In genomic region chr12:57887631-57888406, GRCh38 we compare ENCODE assay signal across 8 cellular contexts. TPM values are rescaled to one million over a fixed set of nuclear protein-coding genes. Genes with fewer than 3 reads are reported as not detected.
DNase-seq lines count a peak whose midpoint lies in the region; ATAC-seq and TF ChIP-seq lines count a peak whose summit lies in the region.

No MANE protein-coding gene starts in this region.

- H3K36me3 ChIP-seq in iPS-20b (ENCODE audit: insufficient read depth, low read depth, low read length) = no peaks in the 10 kb centered on the region
- no peaks in the 10 kb centered on the region for H3K36me3 ChIP-seq in thymus (ENCODE audit: control insufficient read depth, insufficient read depth)

- WGBS in thymus = 71% methylated on average over 10 of the region's 10 CpGs

- H3K27ac ChIP-seq in iPS-20b (ENCODE audit: low read length) (no peak overlapping the region), thymus (ENCODE audit: low read depth) (peak overlapping the region; percentile 66)

- DNase-seq in NCI-H146 (lab: John Stamatoyannopoulos, UW) (peak; percentile 68), NCI-H146 treated with DMSO at 0.1 percent for 48 hours (lab: John Stamatoyannopoulos, UW; ENCODE audit: unreplicated experiment) (no peak), WTC11 (ENCODE audit: low spot score) (peak; percentile 19), NCI-H1092 treated with DMSO at 0.1 percent for 48 hours (lab: John Stamatoyannopoulos, UW) (no peak)

- no peak for TF ChIP-seq CTCF in WTC11 (IDR thresholded peaks at IDR 0.05)

- POLR2A ChIA-PET in WTC11 (lab: Charles Lee) = interaction anchor here (0.6 to 2.9 kb wide), 6 partner anchors 9 to 54 kb away, joined by 3 to 11 read pairs (median 6); partner anchors contain the start of genes ATP23 and CTDSP2

- H3K4me1 Mint-ChIP-seq in WTC11 = peaks cover 24% of the 10 kb centered on the region

- H3K4me1 ChIP-seq in iPS-20b (ENCODE audit: insufficient read depth, low read length) = peaks cover 18% of the 10 kb centered on the region
- peaks cover 14% of the 10 kb centered on the region for H3K4me1 ChIP-seq in thymus (ENCODE audit: control insufficient read depth, insufficient read depth, low read length)

- peak overlapping the region; percentile 39; the same call in 1 of the 2 replicates for H3K9ac ChIP-seq in iPS-20b (ENCODE audit: low read depth, low read length)

- no peaks in the 10 kb centered on the region; the same call in none of the 2 replicates for H3K27me3 Mint-ChIP-seq in WTC11 (ENCODE audit: low read depth)

- H3K27ac Mint-ChIP-seq in WTC11 = no peak overlapping the region

- peak; percentile 62 for ATAC-seq in WTC11
- ATAC-seq in GM18498 (IDR thresholded peaks at IDR 0.05; ENCODE audit: unreplicated experiment) = no peak
- ATAC-seq in GM21526 (IDR thresholded peaks at IDR 0.05; ENCODE audit: low FRiP score, unreplicated experiment) = no peak

- no peak overlapping the region for H3K4me3 Mint-ChIP-seq in WTC11

- H3K9me3 Mint-ChIP-seq in WTC11 = peaks cover 4% of the 10 kb centered on the region; the same call in 1 of the 2 replicates

- CTCF ChIA-PET in WTC11 (lab: Charles Lee) = interaction anchor here (1.1 to 2.9 kb wide), 13 partner anchors 9 to 85 kb away, joined by 3 to 17 read pairs (median 7); no protein-coding TSS in a partner anchor

- H3K27me3 ChIP-seq in iPS-20b (ENCODE audit: insufficient read depth, low read length) = peaks cover 17% of the 10 kb centered on the region; the same call in 1 of the 2 replicates
- no peaks in the 10 kb centered on the region for H3K27me3 ChIP-seq in thymus (ENCODE audit: control insufficient read depth, insufficient read depth)

- H3K9me3 ChIP-seq in iPS-20b (ENCODE audit: insufficient read depth, low read depth, low read length) (0 out of 2 replicates have a peak, but pooled peaks cover 4% of the 10 kb centered on the region), thymus (ENCODE audit: control insufficient read depth) (no peaks in the 10 kb centered on the region)

- no peaks in the 10 kb centered on the region for H3K36me3 Mint-ChIP-seq in WTC11

- H3K4me3 ChIP-seq in iPS-20b (ENCODE audit: low read length) = peak overlapping the region; percentile 34; the same call in 1 of the 2 replicates
- H3K4me3 ChIP-seq in thymus (ENCODE audit: low read length) = no peak overlapping the region

TF ChIP-seq in WTC11, 78 proteins besides CTCF, POLR2A, EP300 and RAD21:
- TF ChIP-seq CBFB (CRISPR knock-in tag; IDR thresholded peaks at IDR 0.05; ENCODE audit: low read depth) (no peak), CREM (CRISPR knock-in tag; IDR thresholded peaks at IDR 0.05) (no peak), ZNF396 (CRISPR knock-in tag; IDR thresholded peaks at IDR 0.05; ENCODE audit: borderline replicate concordance) (no peak), ESRRA (CRISPR knock-in tag; IDR thresholded peaks at IDR 0.05; ENCODE audit: borderline replicate concordance) (no peak), HMGA2 (CRISPR knock-in tag; IDR thresholded peaks at IDR 0.05) (no peak), MXD4 (CRISPR knock-in tag; IDR thresholded peaks at IDR 0.05; ENCODE audit: borderline replicate concordance) (no peak), E2F4 (CRISPR knock-in tag; IDR thresholded peaks at IDR 0.05; ENCODE audit: borderline replicate concordance, low read depth) (no peak), ZNF317 (CRISPR knock-in tag; IDR thresholded peaks at IDR 0.05; ENCODE audit: borderline replicate concordance, low read depth) (no peak), NR2C2 (CRISPR knock-in tag; IDR thresholded peaks at IDR 0.05) (no peak), TEAD1 (CRISPR knock-in tag; IDR thresholded peaks at IDR 0.05) (no peak), ZNF121 (CRISPR knock-in tag; IDR thresholded peaks at IDR 0.05) (no peak), SMAD3 (CRISPR knock-in tag; IDR thresholded peaks at IDR 0.05; ENCODE audit: borderline replicate concordance) (no peak), GTF2I (CRISPR knock-in tag; conservative IDR thresholded peaks at IDR 0.05) (no peak), ZNF425 (CRISPR knock-in tag; conservative IDR thresholded peaks at IDR 0.05) (no peak), ATF3 (CRISPR knock-in tag; conservative IDR thresholded peaks at IDR 0.05) (no peak)
- TF ChIP-seq, protein P1, sequence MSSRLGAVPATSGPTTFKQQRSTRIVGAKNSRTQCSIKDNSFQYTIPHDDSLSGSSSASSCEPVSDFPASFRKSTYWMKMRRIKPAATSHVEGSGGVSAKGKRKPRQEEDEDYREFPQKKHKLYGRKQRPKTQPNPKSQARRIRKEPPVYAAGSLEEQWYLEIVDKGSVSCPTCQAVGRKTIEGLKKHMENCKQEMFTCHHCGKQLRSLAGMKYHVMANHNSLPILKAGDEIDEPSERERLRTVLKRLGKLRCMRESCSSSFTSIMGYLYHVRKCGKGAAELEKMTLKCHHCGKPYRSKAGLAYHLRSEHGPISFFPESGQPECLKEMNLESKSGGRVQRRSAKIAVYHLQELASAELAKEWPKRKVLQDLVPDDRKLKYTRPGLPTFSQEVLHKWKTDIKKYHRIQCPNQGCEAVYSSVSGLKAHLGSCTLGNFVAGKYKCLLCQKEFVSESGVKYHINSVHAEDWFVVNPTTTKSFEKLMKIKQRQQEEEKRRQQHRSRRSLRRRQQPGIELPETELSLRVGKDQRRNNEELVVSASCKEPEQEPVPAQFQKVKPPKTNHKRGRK (CRISPR knock-in tag; IDR thresholded peaks at IDR 0.05; ENCODE audit: borderline replicate concordance) = no peak

RNA-seq across cellular contexts. Expression of gene CTDSP2, which starts 41.3 kb away (rescaled TPM):
- 97.0 to 122 TPM (median 101 TPM) in 3 replicates for total RNA-seq in WTC11 (2021)
- 50.4 TPM for polyA plus RNA-seq in thymus

RNA-seq across cellular contexts. Expression of gene ATP23, which starts 53.5 kb away (rescaled TPM):
- total RNA-seq in WTC11 (2021) = 5.6 to 7.0 TPM (median 6.1 TPM) in 3 replicates
- 15.6 TPM for polyA plus RNA-seq in thymus

Comparison
In these comparisons a context has a peak if more than half of its experiments do, and no peak if none do; other contexts are left out.
1. DNase-seq: peak in NCI-H146 (single experiment) and WTC11 (single experiment); none in NCI-H146 treated with DMSO at 0.1 percent for 48 hours (single experiment) and NCI-H1092 treated with DMSO at 0.1 percent for 48 hours (single experiment).